In the genomic region with DNA sequence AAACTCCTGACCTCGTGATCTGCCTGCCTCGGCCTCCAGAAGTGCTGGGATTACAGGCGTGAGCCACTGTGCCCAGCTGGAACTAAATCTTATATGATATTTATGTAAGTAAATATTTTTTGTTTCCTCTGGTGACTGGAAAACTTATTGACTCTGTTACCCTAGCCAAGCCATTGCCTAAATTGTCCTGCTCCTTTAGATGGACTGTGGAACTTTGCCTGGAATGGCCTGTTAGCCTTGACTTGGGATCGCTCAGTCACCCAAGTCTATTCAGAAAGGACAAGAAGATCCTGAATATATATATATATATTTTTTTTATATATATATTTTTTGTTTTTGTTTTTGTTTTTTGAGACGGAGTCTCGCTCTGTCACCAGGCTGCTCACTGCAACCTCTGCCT, we compare ENCODE assay signal across 35 cellular contexts.
"Had no signal": no experiment of that assay in that cellular context is flagged by ENCODE, and none has a peak within 500 bp of the region (broad histone marks: within the 10 kb centered on the region; RNA-seq: fewer than 3 reads in every experiment).

No MANE protein-coding gene starts in this region.

- H3K9me3 ChIP-seq: MG63 had no signal

- H3K27ac ChIP-seq: KMS-11 had no signal

- H3K27me3 ChIP-seq: MG63 had no signal

- H3K4me3 ChIP-seq: MG63 had no signal

- DNase-seq: Karpas-422, Kasumi-1, KBM-7, KG1, MG63, MM.1S, MV-4-11, NCI-H1048, NCI-H1092, NCI-H1092 treated with DMSO at 0.1 percent for 48 hours, NCI-H1105, NCI-H1105 treated with DMSO at 0.1 percent for 48 hours, NCI-H1417, NCI-H1417 treated with DMSO at 0.1 percent for 48 hours, NCI-H1436, NCI-H1436 treated with DMSO at 0.1 percent for 48 hours, NCI-H146, NCI-H1694, NCI-H1694 treated with DMSO at 0.1 percent for 48 hours, NCI-H187, NCI-H187 treated with DMSO at 0.1 percent for 48 hours, NCI-H1930, NCI-H2029, NCI-H2029 treated with DMSO at 0.1 percent for 48 hours, NCI-H2081, NCI-H2081 treated with DMSO at 0.1 percent for 48 hours, NCI-H2107, NCI-H2171, NCI-H2171 treated with DMSO at 0.1 percent for 48 hours, NCI-H2227 treated with DMSO at 0.1 percent for 48 hours, NCI-H226, NCI-H345, NCI-H446, NCI-H446 treated with DMSO at 0.1 percent for 48 hours had no signal
